ENCODE assay signal across 10 cellular contexts in the genomic region with DNA sequence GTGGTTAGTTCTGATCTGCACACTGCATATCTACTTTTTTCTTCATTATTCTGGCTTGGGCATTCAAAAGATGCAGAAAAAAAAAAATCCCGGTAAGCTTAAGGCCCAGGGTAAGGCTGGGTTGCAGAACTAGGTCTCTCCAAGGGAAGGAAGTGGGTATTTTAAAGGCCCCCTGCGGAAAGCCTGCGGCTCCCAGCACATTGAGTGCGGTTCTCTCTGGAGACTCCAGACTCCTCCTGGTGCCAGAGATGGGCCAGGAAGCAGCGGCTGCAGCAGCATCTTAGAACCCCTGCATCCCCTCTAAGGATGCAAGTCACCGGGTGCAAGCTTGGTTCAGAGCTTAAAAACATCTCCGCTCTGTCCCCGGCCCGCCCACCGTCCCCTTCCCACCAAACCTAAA. TPM values are rescaled to one million over a fixed set of nuclear protein-coding genes. Genes with fewer than 3 reads are reported as not detected.
DNase-seq lines count a peak whose midpoint lies in the region; ATAC-seq and TF ChIP-seq lines count a peak whose summit lies in the region.
"Had no signal": no experiment of that assay in that cellular context is flagged by ENCODE, and none has a peak within 500 bp of the region (broad histone marks: within the 10 kb centered on the region; RNA-seq: fewer than 3 reads in every experiment).

No MANE protein-coding gene starts in this region.

- intact Hi-C loops in activated B cell treated with CpG ODN at 0.5 μM for 24 hours (cut with micrococcal nuclease) (loop anchor here (2.0 to 5.0 kb wide), 3 partner anchors 17 to 97 kb away; no protein-coding TSS in a partner anchor), spleen (cut with DNase I; ENCODE audit: low total_unique reads) (no loop called here)

- TF ChIP-seq POLR2A in spleen (IDR thresholded peaks at IDR 0.05): no peak

- no peaks in the 10 kb centered on the region for H3K9me3 ChIP-seq in iPS-15b (ENCODE audit: control insufficient read depth, insufficient read depth, low read length)
- no peaks in the 10 kb centered on the region for H3K9me3 ChIP-seq in spleen
- H3K9me3 ChIP-seq: body of pancreas had no signal

- 4 to 30% (median 10%) methylated on average over 9 to 10 of the region's 10 CpGs for WGBS in spleen, 5 donors

- TF ChIP-seq CTCF in activated B cell treated with CpG ODN at 0.5 μM for 24 hours (IDR thresholded peaks at IDR 0.05) (no peak), spleen (IDR thresholded peaks at IDR 0.05 in 8 of 11, conservative IDR thresholded peaks at IDR 0.05 in 3 of 11) (no peak)

- H3K36me3 Mint-ChIP-seq in activated B cell treated with CpG ODN at 0.5 μM for 24 hours (ENCODE audit: low read depth): no peaks in the 10 kb centered on the region

- POLR2A ChIA-PET in activated B cell treated with CpG ODN at 0.5 μM for 24 hours (lab: Charles Lee): interaction anchor here (1.0 to 3.5 kb wide), 5 partner anchors 52 to 220 kb away, joined by 3 to 24 read pairs (median 5); no protein-coding TSS in a partner anchor

- CTCF ChIA-PET in activated B cell treated with CpG ODN at 0.5 μM for 24 hours (lab: Charles Lee): interaction anchor here (0.9 to 1.0 kb wide), 2 partner anchors 87 to 220 kb away, joined by 3 read pairs; no protein-coding TSS in a partner anchor

- no peaks in the 10 kb centered on the region for H3K4me1 ChIP-seq in iPS-15b (ENCODE audit: control insufficient read depth, insufficient read depth, low read length)
- peaks cover 0 to 23% (median 17%) of the 10 kb centered on the region in 6 donors for H3K4me1 ChIP-seq in spleen
- H3K4me1 ChIP-seq: body of pancreas had no signal

- H3K4me3 Mint-ChIP-seq in activated B cell treated with CpG ODN at 0.5 μM for 24 hours: peak overlapping the region; percentile 80

- H3K27ac Mint-ChIP-seq in activated B cell treated with CpG ODN at 0.5 μM for 24 hours: peak overlapping the region; percentile 30

- ATAC-seq in activated B cell treated with CpG ODN at 0.5 μM for 24 hours (ENCODE audit: low read depth): peak; percentile 11
- no peak for ATAC-seq in GM21576 (IDR thresholded peaks at IDR 0.05; ENCODE audit: unreplicated experiment)
- no peak for ATAC-seq in HG03139 (IDR thresholded peaks at IDR 0.05; ENCODE audit: unreplicated experiment)

- H3K4me3 ChIP-seq in iPS-15b (ENCODE audit: low read depth, low read length): peak overlapping the region; percentile 41
- H3K4me3 ChIP-seq in spleen: peak overlapping the region in 7 of 8 donors; percentile 22 to 68 (median 39)

- DNase-seq in NCI-H2081 (lab: John Stamatoyannopoulos, UW): peak; percentile 22 to 44
- no peak for DNase-seq in NCI-H2081 treated with DMSO at 0.1 percent for 48 hours (lab: John Stamatoyannopoulos, UW)
- DNase-seq in activated B cell treated with CpG ODN at 0.5 μM for 24 hours: no peak
- DNase-seq in spleen: no peak
- DNase-seq in stimulated activated CD4-positive, alpha-beta T cell treated with anti-CD3 and anti-CD28 coated beads, Interleukin-15, amount 100 ng/mL, for 24 hours: no peak

- no peaks in the 10 kb centered on the region for H3K9me3 Mint-ChIP-seq in activated B cell treated with CpG ODN at 0.5 μM for 24 hours

- H3K27ac ChIP-seq in spleen: peak overlapping the region in 5 of 8 donors; percentile 1 to 65 (median 55)
- H3K27ac ChIP-seq: body of pancreas, C4-2B had no signal

- H3K36me3 ChIP-seq in iPS-15b (ENCODE audit: control insufficient read depth, insufficient read depth, low read length): no peaks in the 10 kb centered on the region
- no peaks in the 10 kb centered on the region for H3K36me3 ChIP-seq in spleen

- H3K27me3 Mint-ChIP-seq in activated B cell treated with CpG ODN at 0.5 μM for 24 hours: peaks cover 14% of the 10 kb centered on the region

- peaks cover 26% of the 10 kb centered on the region for H3K4me1 Mint-ChIP-seq in activated B cell treated with CpG ODN at 0.5 μM for 24 hours

- H3K9ac ChIP-seq in iPS-15b (ENCODE audit: low read depth, low read length): no peak overlapping the region

- H3K27me3 ChIP-seq in iPS-15b (ENCODE audit: control insufficient read depth, insufficient read depth, low read length) (peaks cover 13% of the 10 kb centered on the region), spleen (replicated peaks in 1 of 7) (peaks cover 0 to 36% (median 7%) of the 10 kb centered on the region in 7 donors)

RNA-seq across cellular contexts. Expression of a gene that starts 49.5 kb away (rescaled TPM):
- total RNA-seq in activated B cell treated with CpG ODN at 0.5 μM for 24 hours (76.3 and 90.3 TPM in 2 replicates), spleen (10 to 100 TPM; 25.3 to 64.5 (median 39.9) TPM)
- polyA plus RNA-seq in spleen: 10 to 100 TPM; 27.7 to 35.7 (median 28.4) TPM

Comparison
In these comparisons a context has a peak if more than half of its experiments do, and no peak if none do; other contexts are left out.
1. DNase-seq: peak in NCI-H2081 (2 of 2); none in NCI-H2081 treated with DMSO at 0.1 percent for 48 hours (single experiment), activated B cell treated with CpG ODN at 0.5 μM for 24 hours (single experiment), spleen (single experiment) and stimulated activated CD4-positive, alpha-beta T cell treated with anti-CD3 and anti-CD28 coated beads, Interleukin-15, amount 100 ng/mL, for 24 hours (single experiment).